ENCODE assay signal across 9 cellular contexts in genomic region chr10:59240581-59241183, GRCh38.
DNase-seq lines count a peak whose midpoint lies in the region; ATAC-seq, FAIRE-seq and TF ChIP-seq lines count a peak whose summit lies in the region.
"Had no signal": no experiment of that assay in that cellular context is flagged by ENCODE, and none has a peak within 500 bp of the region (broad histone marks: within the 10 kb centered on the region; RNA-seq: fewer than 3 reads in every experiment).

No MANE protein-coding gene starts in this region.

- DNase-seq in CD14-positive monocyte (ENCODE audit: low spot score) (no peak), H54 (ENCODE audit: insufficient read length, low spot score) (no peak), RKO (ENCODE audit: low spot score) (peak; percentile 62), fibroblast of lung (ENCODE audit: low read depth in 2 of 2) (peak; percentile 26 to 82), renal cortical epithelial cell (ENCODE audit: low read depth) (peak; percentile 38)
- DNase-seq in activated CD4-positive, alpha-beta T cell treated with anti-CD3 and anti-CD28 coated beads, Interleukin-2, amount 10 ng/mL, durations not matched to agents 24 days and 14 days, result no peak

- no peak overlapping the region for H3K4me3 ChIP-seq in fibroblast of lung (replicated peaks in 1 of 4; ENCODE audit: control extremely low read depth in 1 of 4, insufficient read depth in 1 of 4, low read depth in 3 of 4, low read length in 4 of 4)

- H3K9me3 ChIP-seq in fibroblast of lung (ENCODE audit: control insufficient read depth, insufficient read depth, low read depth, low read length), result no peaks in the 10 kb centered on the region

- ATAC-seq in GM21825 (IDR thresholded peaks at IDR 0.05; ENCODE audit: unreplicated experiment) (no peak), GM21576 (IDR thresholded peaks at IDR 0.05; ENCODE audit: unreplicated experiment) (no peak)

- H3K4me3 Mint-ChIP-seq in CD14-positive monocyte, result no peak overlapping the region
- H3K4me3 Mint-ChIP-seq in activated CD4-positive, alpha-beta T cell treated with anti-CD3 and anti-CD28 coated beads, Interleukin-2, amount 10 ng/mL, durations not matched to agents 24 days and 14 days, result no peak overlapping the region
- H3K4me3 Mint-ChIP-seq: IgD-negative memory B cell had no signal

- no peak overlapping the region for H3K9ac ChIP-seq in fibroblast of lung (ENCODE audit: insufficient read depth, low read length)

- H4K20me1 ChIP-seq in fibroblast of lung (ENCODE audit: control insufficient read depth, extremely low read depth, insufficient read depth, low read length), result no peaks in the 10 kb centered on the region

- peaks cover 0 to 2% (median 1%) of the 10 kb centered on the region in 3 donors for H3K27me3 Mint-ChIP-seq in CD14-positive monocyte (ENCODE audit: low read depth in 3 of 3)
- peaks cover 2% of the 10 kb centered on the region for H3K27me3 Mint-ChIP-seq in activated CD4-positive, alpha-beta T cell treated with anti-CD3 and anti-CD28 coated beads, Interleukin-2, amount 10 ng/mL, durations not matched to agents 24 days and 14 days
- H3K27me3 Mint-ChIP-seq: IgD-negative memory B cell had no signal

- no peaks in the 10 kb centered on the region for H3K4me1 ChIP-seq in fibroblast of lung (ENCODE audit: control insufficient read depth, extremely low read depth, insufficient read depth, low read length)

- H3K36me3 Mint-ChIP-seq in CD14-positive monocyte, result no peaks in the 10 kb centered on the region
- H3K36me3 Mint-ChIP-seq in activated CD4-positive, alpha-beta T cell treated with anti-CD3 and anti-CD28 coated beads, Interleukin-2, amount 10 ng/mL, durations not matched to agents 24 days and 14 days (ENCODE audit: low read depth), result no peaks in the 10 kb centered on the region
- H3K36me3 Mint-ChIP-seq: IgD-negative memory B cell had no signal

- H3K4me2 ChIP-seq in fibroblast of lung (ENCODE audit: extremely low read depth, insufficient read depth, low read length), result no peak overlapping the region

- H3K4me1 Mint-ChIP-seq in CD14-positive monocyte, result peaks cover 2% of the 10 kb centered on the region
- H3K4me1 Mint-ChIP-seq in activated CD4-positive, alpha-beta T cell treated with anti-CD3 and anti-CD28 coated beads, Interleukin-2, amount 10 ng/mL, durations not matched to agents 24 days and 14 days, result no peaks in the 10 kb centered on the region
- H3K4me1 Mint-ChIP-seq: IgD-negative memory B cell had no signal

- intact Hi-C loops in CD14-positive monocyte (cut with micrococcal nuclease), result no loop called here
- intact Hi-C loops in activated CD4-positive, alpha-beta T cell treated with anti-CD3 and anti-CD28 coated beads, Interleukin-2, amount 10 ng/mL, durations not matched to agents 24 days and 14 days (cut with micrococcal nuclease), result loop anchor here (5.0 to 10.0 kb wide), 2 partner anchors 382 to 804 kb away; no protein-coding TSS in a partner anchor

- H3K9me3 Mint-ChIP-seq in CD14-positive monocyte, result no peaks in the 10 kb centered on the region
- H3K9me3 Mint-ChIP-seq in activated CD4-positive, alpha-beta T cell treated with anti-CD3 and anti-CD28 coated beads, Interleukin-2, amount 10 ng/mL, durations not matched to agents 24 days and 14 days, result no peaks in the 10 kb centered on the region

- no peaks in the 10 kb centered on the region for H3K79me2 ChIP-seq in fibroblast of lung (ENCODE audit: control insufficient read depth, insufficient read depth, low read length)

- H3K36me3 ChIP-seq in fibroblast of lung (ENCODE audit: control insufficient read depth, insufficient read depth, low read length), result no peaks in the 10 kb centered on the region

- no peak for TF ChIP-seq POLR2A in H54 (IDR thresholded peaks at IDR 0.05; ENCODE audit: low read depth, low read length)

- no peak overlapping the region for H3K27ac ChIP-seq in fibroblast of lung (ENCODE audit: insufficient read depth, low read length)

- peak; percentile 91 for FAIRE-seq in H54 (lab: Jason Lieb, UNC)

- H3K27me3 ChIP-seq in fibroblast of lung (ENCODE audit: control insufficient read depth, insufficient read depth, low read length), result no peaks in the 10 kb centered on the region

- no peak overlapping the region for H2AFZ ChIP-seq in fibroblast of lung (ENCODE audit: low read length)

- no peak overlapping the region for H3K27ac Mint-ChIP-seq in CD14-positive monocyte
- H3K27ac Mint-ChIP-seq in activated CD4-positive, alpha-beta T cell treated with anti-CD3 and anti-CD28 coated beads, Interleukin-2, amount 10 ng/mL, durations not matched to agents 24 days and 14 days, result no peak overlapping the region
- H3K27ac Mint-ChIP-seq: IgD-negative memory B cell had no signal

- TF ChIP-seq CTCF in CD14-positive monocyte (IDR thresholded peaks at IDR 0.05) (peak; percentile 60), fibroblast of lung (conservative IDR thresholded peaks at IDR 0.05 in 1 of 2, IDR thresholded peaks at IDR 0.05 in 1 of 2; ENCODE audit: low read depth in 1 of 2, low read length in 2 of 2) (peak; percentile 42 to 45)

Comparison
In these comparisons a context has a peak if more than half of its experiments do, and no peak if none do; other contexts are left out.
1. DNase-seq: peak in RKO (single experiment), fibroblast of lung (2 of 2) and renal cortical epithelial cell (single experiment); none in CD14-positive monocyte (single experiment), H54 (single experiment) and activated CD4-positive, alpha-beta T cell treated with anti-CD3 and anti-CD28 coated beads, Interleukin-2, amount 10 ng/mL, durations not matched to agents 24 days and 14 days (single experiment).